Comparison of ENCODE assay signal across 8 cellular contexts in genomic region chr5:72138943-72139467, GRCh38. TPM values are rescaled to one million over a fixed set of nuclear protein-coding genes. Genes with fewer than 3 reads are reported as not detected.
DNase-seq lines count a peak whose midpoint lies in the region; ATAC-seq, FAIRE-seq and TF ChIP-seq lines count a peak whose summit lies in the region.

No MANE protein-coding gene starts in this region.

- H3K4me3 ChIP-seq in MG63 (peak overlapping the region; percentile 10; the same call in 1 of the 2 replicates), choroid plexus epithelial cell (ENCODE audit: low read depth, low read length) (no peak overlapping the region)

- DNase-seq in GM19239 (ENCODE audit: insufficient read length, low spot score), result no peak
- peak; percentile 57 for DNase-seq in MG63
- DNase-seq in choroid plexus epithelial cell (ENCODE audit: low read depth), result peak; percentile 91
- peak; percentile 1 to 23 for DNase-seq in stimulated activated CD4-positive, alpha-beta T cell treated with anti-CD3 and anti-CD28 coated beads, Interleukin-4, amount 100 ng/mL, for 48 hours (ENCODE audit: low read depth in 2 of 2)
- no peak for DNase-seq in NCI-H748 treated with DMSO at 0.1 percent for 48 hours (lab: John Stamatoyannopoulos, UW)
- DNase-seq in CD1c-positive myeloid dendritic cell (ENCODE audit: extremely low spot score), result no peak
- DNase-seq in cerebellar cortex (ENCODE audit: low spot score), result no peak

- H3K9me3 ChIP-seq in MG63, result no peaks in the 10 kb centered on the region

- no peak for ATAC-seq in HG02642 (IDR thresholded peaks at IDR 0.05; ENCODE audit: poor library complexity, unreplicated experiment)

- no peak for TF ChIP-seq CTCF in choroid plexus epithelial cell (conservative IDR thresholded peaks at IDR 0.05; ENCODE audit: low read depth, low read length)

- peak; percentile 77 for FAIRE-seq in GM19239 (lab: Jason Lieb, UNC)

- no peaks in the 10 kb centered on the region for H3K27me3 ChIP-seq in MG63

- peaks cover 60% of the 10 kb centered on the region for H3K36me3 ChIP-seq in MG63

RNA-seq across cellular contexts. Expression of gene MAP1B, which starts 31.7 kb away (rescaled TPM):
- total RNA-seq in MG63 (2014; rRNA removed; shearing (Covaris generic); ENCODE audit: low replicate concordance), result 45.2 and 52.1 TPM in 2 replicates

Comparison
In these comparisons a context has a peak if more than half of its experiments do, and no peak if none do; other contexts are left out.
1. DNase-seq: peak in MG63 (single experiment), choroid plexus epithelial cell (single experiment) and stimulated activated CD4-positive, alpha-beta T cell treated with anti-CD3 and anti-CD28 coated beads, Interleukin-4, amount 100 ng/mL, for 48 hours (2 of 2); none in GM19239 (single experiment), NCI-H748 treated with DMSO at 0.1 percent for 48 hours (single experiment), CD1c-positive myeloid dendritic cell (single experiment) and cerebellar cortex (single experiment).